Comparison of ENCODE assay signal across 8 cellular contexts in the genomic region with DNA sequence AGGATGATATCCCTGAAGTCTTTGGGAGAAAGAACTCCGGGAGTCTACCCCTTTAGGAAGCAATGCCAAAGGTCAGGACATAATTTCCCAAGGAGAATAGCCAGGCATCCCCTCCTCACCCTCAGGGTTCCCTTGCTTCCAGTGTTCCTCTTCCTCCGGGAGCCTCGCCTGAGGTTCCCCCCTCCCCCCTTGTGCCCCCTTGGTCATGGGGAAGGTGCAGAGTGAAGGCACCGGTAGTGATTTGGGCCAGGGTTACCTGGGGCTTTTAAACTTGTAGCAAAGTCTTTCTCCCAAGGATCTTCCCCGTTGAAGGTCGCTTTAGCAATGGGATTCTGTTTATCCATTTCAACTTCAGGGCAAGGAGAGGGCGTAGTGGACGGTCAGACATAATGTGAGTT. TPM values are rescaled to one million over a fixed set of nuclear protein-coding genes. Genes with fewer than 3 reads are reported as not detected.
DNase-seq lines count a peak whose midpoint lies in the region; ATAC-seq and TF ChIP-seq lines count a peak whose summit lies in the region.

No MANE protein-coding gene starts in this region.

- H3K4me1 ChIP-seq in Caco-2, result peaks cover 10% of the 10 kb centered on the region
- H3K4me1 ChIP-seq in PC-3 (ENCODE audit: insufficient read depth, low read length), result peaks cover 12% of the 10 kb centered on the region; the same call in 1 of the 2 replicates

- H3K4me1 Mint-ChIP-seq in Caco-2 (ENCODE audit: low read depth, unreplicated experiment) (no peaks in the 10 kb centered on the region), glutamatergic neuron (ENCODE audit: low read depth, unreplicated experiment) (peaks cover 2% of the 10 kb centered on the region), progenitor cell of endocrine pancreas (ENCODE audit: low read depth) (peaks cover 8% of the 10 kb centered on the region)

- no peak overlapping the region for H3K9ac ChIP-seq in PC-3 (ENCODE audit: low read length)

- peak overlapping the region; percentile 89 for H3K4me2 ChIP-seq in PC-3 (ENCODE audit: low read length)

- H3K27ac ChIP-seq in PC-3 (ENCODE audit: low read length), result no peak overlapping the region

- H3K4me3 ChIP-seq in Caco-2 (ENCODE audit: low read depth, low read length) (no peak overlapping the region; the same call in 1 of the 2 replicates), PC-3 (ENCODE audit: low read length) (0 out of 2 replicates have a peak overlapping the region, but pooled peaks have one; percentile 64)

- peaks cover 10% of the 10 kb centered on the region for H3K27me3 Mint-ChIP-seq in Caco-2 (ENCODE audit: insufficient read depth, unreplicated experiment)
- peaks cover 15% of the 10 kb centered on the region for H3K27me3 Mint-ChIP-seq in glutamatergic neuron (ENCODE audit: unreplicated experiment)
- H3K27me3 Mint-ChIP-seq in progenitor cell of endocrine pancreas, result peaks cover 70% of the 10 kb centered on the region

- H2AFZ ChIP-seq in PC-3 (ENCODE audit: low read length), result no peak overlapping the region

- H3K9me3 ChIP-seq in Caco-2, result peaks cover 8% of the 10 kb centered on the region
- 0 out of 2 replicates have a peak, but pooled peaks cover 8% of the 10 kb centered on the region for H3K9me3 ChIP-seq in PC-3 (ENCODE audit: low read length)

- no TSS peak for BruUV-seq in Caco-2 (replicated peaks; lab: Mats Ljungman, UMichigan)
- no TSS peak for BruUV-seq in PC-3 (replicated peaks; lab: Mats Ljungman, UMichigan)

- POLR2A ChIA-PET in Caco-2 (lab: Charles Lee), result no interaction called here
- POLR2A ChIA-PET in PC-3 (lab: Charles Lee; ENCODE audit: unreplicated experiment), result no interaction called here

- intact Hi-C loops in Caco-2 (cut with micrococcal nuclease; ENCODE audit: unreplicated experiment), result loop anchor here (5.0 to 10.0 kb wide), 3 partner anchors 105 to 322 kb away; no protein-coding TSS in a partner anchor
- intact Hi-C loops in PC-3 (cut with micrococcal nuclease), result no loop called here

- no peaks in the 10 kb centered on the region for H3K36me3 ChIP-seq in Caco-2 (ENCODE audit: control insufficient read depth, insufficient read depth, low read length)
- H3K36me3 ChIP-seq in PC-3 (ENCODE audit: low read depth, low read length), result no peaks in the 10 kb centered on the region

- ATAC-seq in PC-3 (no peak), GM18517 (IDR thresholded peaks at IDR 0.05; ENCODE audit: unreplicated experiment) (no peak), HG02938 (IDR thresholded peaks at IDR 0.05; ENCODE audit: unreplicated experiment) (no peak)

- CTCF ChIA-PET in Caco-2 (lab: Charles Lee) (no interaction called here), PC-3 (lab: Charles Lee) (no interaction called here)

- H3K27me3 ChIP-seq in Caco-2 (replicated peaks; ENCODE audit: control insufficient read depth, insufficient read depth, low read length), result no peaks in the 10 kb centered on the region; the same call in 1 of the 2 replicates
- peaks cover 74% of the 10 kb centered on the region for H3K27me3 ChIP-seq in PC-3 (ENCODE audit: low read length)

- no peaks in the 10 kb centered on the region for H3K36me3 Mint-ChIP-seq in Caco-2 (ENCODE audit: insufficient read depth, unreplicated experiment)
- H3K36me3 Mint-ChIP-seq in glutamatergic neuron (ENCODE audit: unreplicated experiment), result no peaks in the 10 kb centered on the region
- H3K36me3 Mint-ChIP-seq in progenitor cell of endocrine pancreas (ENCODE audit: insufficient read depth), result no peaks in the 10 kb centered on the region

- H4K20me1 ChIP-seq in PC-3 (ENCODE audit: low read length), result no peaks in the 10 kb centered on the region

- H3K27ac Mint-ChIP-seq in Caco-2 (ENCODE audit: unreplicated experiment), result no peak overlapping the region
- no peak overlapping the region for H3K27ac Mint-ChIP-seq in glutamatergic neuron (ENCODE audit: unreplicated experiment)
- no peak overlapping the region for H3K27ac Mint-ChIP-seq in progenitor cell of endocrine pancreas

- peaks cover 13% of the 10 kb centered on the region for H3K9me3 Mint-ChIP-seq in Caco-2 (ENCODE audit: unreplicated experiment)
- H3K9me3 Mint-ChIP-seq in glutamatergic neuron (ENCODE audit: unreplicated experiment), result peaks cover 5% of the 10 kb centered on the region
- H3K9me3 Mint-ChIP-seq in progenitor cell of endocrine pancreas (ENCODE audit: low read depth), result no peaks in the 10 kb centered on the region

- DNase-seq in Caco-2 (no peak), PC-3 (no peak), glutamatergic neuron (no peak), progenitor cell of endocrine pancreas (ENCODE audit: low spot score, unreplicated experiment) (no peak), GOT3 (lab: John Stamatoyannopoulos, UW) (no peak), mesenteric fat pad (ENCODE audit: low spot score) (no peak)

- H3K9me2 ChIP-seq in PC-3 (replicated peaks; ENCODE audit: low read length), result no peaks in the 10 kb centered on the region

- H3K79me2 ChIP-seq in PC-3 (ENCODE audit: low read length), result no peaks in the 10 kb centered on the region

- TF ChIP-seq CTCF in Caco-2 (IDR thresholded peaks at IDR 0.05; ENCODE audit: insufficient read depth in 1 of 2, low read depth in 1 of 2, low read length in 1 of 2, severe bottlenecking in 1 of 2, unreplicated experiment in 1 of 2) (no peak), PC-3 (conservative IDR thresholded peaks at IDR 0.05; ENCODE audit: low read depth, low read length) (no peak), glutamatergic neuron (IDR thresholded peaks at IDR 0.05; ENCODE audit: partially characterized antibody, unreplicated experiment) (no peak), progenitor cell of endocrine pancreas (IDR thresholded peaks at IDR 0.05; ENCODE audit: unreplicated experiment) (no peak)

- H3F3A ChIP-seq in PC-3 (ENCODE audit: low read length, unreplicated experiment), result no peaks in the 10 kb centered on the region

- H3K4me3 Mint-ChIP-seq in Caco-2 (ENCODE audit: unreplicated experiment) (peak overlapping the region; percentile 69), glutamatergic neuron (ENCODE audit: unreplicated experiment) (peak overlapping the region; percentile 86), progenitor cell of endocrine pancreas (ENCODE audit: low read depth) (peak overlapping the region; percentile 75)

RNA-seq across cellular contexts. Expression of a gene that starts 1.2 kb away (rescaled TPM):
- 1.8 and 2.4 TPM in 2 replicates for total RNA-seq in Caco-2 (2022)
- total RNA-seq in PC-3 (2014; rRNA removed), result not detected in 2 replicates
- total RNA-seq in glutamatergic neuron (ENCODE audit: unreplicated experiment), result 0.32 TPM
- total RNA-seq in progenitor cell of endocrine pancreas, result 0.36 and 0.73 TPM in 2 replicates
- total RNA-seq in mesenteric fat pad, result 4.0 TPM
